Comparison of ENCODE assay signal across 8 cellular contexts in the genomic region with DNA sequence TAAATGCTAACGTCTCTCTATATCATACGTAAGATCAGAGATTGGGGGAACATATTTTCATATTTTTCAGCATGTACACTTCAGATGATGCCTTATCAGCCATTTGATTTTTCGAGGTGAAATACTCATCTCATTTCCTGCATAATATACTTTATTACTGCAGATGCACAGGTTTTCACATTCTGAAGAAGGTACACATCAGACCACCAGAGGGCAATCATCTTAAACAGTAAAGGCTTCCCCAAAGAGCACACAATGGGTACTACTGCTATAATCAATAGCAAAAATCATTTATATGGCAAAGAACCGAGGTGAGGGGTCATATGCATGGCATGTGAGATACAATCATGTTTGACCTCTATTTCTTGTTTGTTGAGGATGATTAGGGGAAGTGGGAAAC.
DNase-seq lines count a peak whose midpoint lies in the region; ATAC-seq and TF ChIP-seq lines count a peak whose summit lies in the region.

No MANE protein-coding gene starts in this region.

- ATAC-seq in GM21576 (IDR thresholded peaks at IDR 0.05; ENCODE audit: unreplicated experiment), result peak; percentile 59
- ATAC-seq in effector memory CD8-positive, alpha-beta T cell (replicated peaks), result peak; percentile 31
- no peak for ATAC-seq in HG03439 (IDR thresholded peaks at IDR 0.05; ENCODE audit: unreplicated experiment)

- H3K4me3 Mint-ChIP-seq in effector memory CD8-positive, alpha-beta T cell, result no peak overlapping the region
- no peak overlapping the region for H3K4me3 Mint-ChIP-seq in progenitor cell of endocrine pancreas (ENCODE audit: low read depth)

- no peaks in the 10 kb centered on the region for H3K36me3 Mint-ChIP-seq in effector memory CD8-positive, alpha-beta T cell (ENCODE audit: insufficient read depth)
- H3K36me3 Mint-ChIP-seq in progenitor cell of endocrine pancreas (ENCODE audit: insufficient read depth), result peaks cover 3% of the 10 kb centered on the region

- TF ChIP-seq CTCF in progenitor cell of endocrine pancreas (IDR thresholded peaks at IDR 0.05; ENCODE audit: unreplicated experiment), result peak; percentile 68

- DNase-seq in DMS114 treated with DMSO at 0.1 percent for 48 hours (lab: John Stamatoyannopoulos, UW; ENCODE audit: unreplicated experiment) (peak; percentile 65), NCI-H460 (ENCODE audit: extremely low read depth, low read depth) (peak; percentile 36), progenitor cell of endocrine pancreas (ENCODE audit: low spot score, unreplicated experiment) (no peak), 8988T (no peak), mucosa of gallbladder (ENCODE audit: low spot score) (no peak)
- DNase-seq in effector memory CD8-positive, alpha-beta T cell, result no peak

- H3K27ac Mint-ChIP-seq in effector memory CD8-positive, alpha-beta T cell, result no peak overlapping the region
- H3K27ac Mint-ChIP-seq in progenitor cell of endocrine pancreas, result no peak overlapping the region

- peaks cover 17 to 23% of the 10 kb centered on the region in 2 donors for H3K27me3 Mint-ChIP-seq in effector memory CD8-positive, alpha-beta T cell
- no peaks in the 10 kb centered on the region for H3K27me3 Mint-ChIP-seq in progenitor cell of endocrine pancreas

- H3K4me1 Mint-ChIP-seq in effector memory CD8-positive, alpha-beta T cell (ENCODE audit: low read depth in 2 of 2), result no peaks in the 10 kb centered on the region
- H3K4me1 Mint-ChIP-seq in progenitor cell of endocrine pancreas (ENCODE audit: low read depth), result peaks cover 8% of the 10 kb centered on the region

- no peaks in the 10 kb centered on the region for H3K9me3 Mint-ChIP-seq in effector memory CD8-positive, alpha-beta T cell
- no peaks in the 10 kb centered on the region for H3K9me3 Mint-ChIP-seq in progenitor cell of endocrine pancreas (ENCODE audit: low read depth)

Comparison
In these comparisons a context has a peak if more than half of its experiments do, and no peak if none do; other contexts are left out.
1. DNase-seq: peak in DMS114 treated with DMSO at 0.1 percent for 48 hours (single experiment) and NCI-H460 (single experiment); none in effector memory CD8-positive, alpha-beta T cell (0 of 3), progenitor cell of endocrine pancreas (single experiment), 8988T (single experiment) and mucosa of gallbladder (single experiment).